In the genomic region with DNA sequence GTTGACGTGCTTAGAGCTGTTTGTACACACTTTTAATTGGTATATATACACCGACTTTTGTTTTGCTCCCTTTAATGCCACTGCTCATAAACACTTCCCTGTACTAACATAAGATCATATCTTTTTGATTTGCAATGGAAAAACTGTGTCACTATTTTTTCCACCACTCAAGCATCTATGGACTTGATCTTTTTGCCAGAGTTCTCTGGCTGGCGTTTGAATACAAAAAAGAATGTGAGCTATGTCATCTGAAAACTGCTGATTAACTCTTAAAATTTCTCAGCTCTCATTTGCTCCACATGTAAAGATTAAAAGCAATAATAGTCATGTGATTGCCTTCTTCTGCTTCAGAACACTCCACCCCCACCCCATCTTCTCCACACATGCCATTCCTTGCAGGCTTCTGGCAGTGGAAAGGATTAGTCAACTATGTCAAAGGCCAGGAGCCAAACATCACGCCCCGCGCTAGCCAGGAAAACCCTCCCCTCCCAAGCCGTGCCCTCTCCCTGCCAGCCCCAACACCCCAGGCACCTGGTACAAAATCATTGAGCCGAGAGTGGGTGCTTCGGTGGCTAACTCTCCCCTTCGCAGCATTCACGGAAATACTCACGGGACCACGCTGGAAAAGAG, we compare ENCODE assay signal across 9 cellular contexts.
DNase-seq lines count a peak whose midpoint lies in the region; ATAC-seq and TF ChIP-seq lines count a peak whose summit lies in the region.
"Had no signal": no experiment of that assay in that cellular context is flagged by ENCODE, and none has a peak within 500 bp of the region (broad histone marks: within the 10 kb centered on the region; RNA-seq: fewer than 3 reads in every experiment).

No MANE protein-coding gene starts in this region.

- H3K36me3 ChIP-seq in esophagus (ENCODE audit: control insufficient read depth in 2 of 2, insufficient read depth in 2 of 2, low read length in 1 of 2): no peaks in the 10 kb centered on the region

- WGBS in esophagus, 2 donors: 20 to 22% methylated on average over 13 of the region's 13 CpGs

- H3K27me3 Mint-ChIP-seq in CD4-positive, alpha-beta T cell: no peaks in the 10 kb centered on the region

- POLR2A ChIA-PET in CD4-positive, alpha-beta T cell (lab: Charles Lee): interaction anchor here (0.6 to 4.2 kb wide), 5 partner anchors 9 to 43 kb away, joined by 3 to 20 read pairs (median 3); no protein-coding TSS in a partner anchor

- peak in 1 of 10 experiments; percentile 31 for DNase-seq in CD4-positive, alpha-beta T cell
- peak; percentile 84 for DNase-seq in RPMI7951 (ENCODE audit: low read depth)
- peak; percentile 26 for DNase-seq in omental fat pad (ENCODE audit: low spot score)
- no peak for DNase-seq in amygdala (lab: John Stamatoyannopoulos, UW)
- no peak for DNase-seq in NCI-H187 treated with DMSO at 0.1 percent for 48 hours (lab: John Stamatoyannopoulos, UW)
- no peak for DNase-seq in substantia nigra (lab: John Stamatoyannopoulos, UW)

- intact Hi-C loops in CD4-positive, alpha-beta T cell (cut with DNase I, micrococcal nuclease): no loop called here

- no peak for TF ChIP-seq CTCF in CD4-positive, alpha-beta T cell (IDR thresholded peaks at IDR 0.05)
- TF ChIP-seq CTCF in omental fat pad (IDR thresholded peaks at IDR 0.05): no peak

- no peak overlapping the region for H3K4me3 ChIP-seq in esophagus (ENCODE audit: low read depth in 1 of 2, low read length in 2 of 2)

- no peak overlapping the region for H3K27ac ChIP-seq in CD4-positive, alpha-beta T cell (ENCODE audit: low read depth, low read length)
- H3K27ac ChIP-seq in esophagus (ENCODE audit: low read depth in 2 of 2, low read length in 1 of 2) (peak overlapping the region; percentile 64 to 79), substantia nigra (ENCODE audit: low read depth, low read length, poor library complexity, severe bottlenecking) (no peak overlapping the region)

- no peaks in the 10 kb centered on the region for H3K36me3 Mint-ChIP-seq in CD4-positive, alpha-beta T cell (ENCODE audit: low read depth)

- peaks cover 10 to 14% of the 10 kb centered on the region in 2 donors for H3K4me1 ChIP-seq in esophagus (ENCODE audit: control insufficient read depth in 2 of 2, insufficient read depth in 2 of 2, low read length in 1 of 2)

- H3K4me3 Mint-ChIP-seq in CD4-positive, alpha-beta T cell: peak overlapping the region; percentile 2
- H3K4me3 Mint-ChIP-seq: central memory CD8-positive, alpha-beta T cell had no signal

- no peaks in the 10 kb centered on the region for H3K27me3 ChIP-seq in CD4-positive, alpha-beta T cell (ENCODE audit: control insufficient read depth, insufficient read depth, low read length)
- H3K27me3 ChIP-seq in esophagus (ENCODE audit: control insufficient read depth in 1 of 2, insufficient read depth in 2 of 2, low read length in 2 of 2): no peaks in the 10 kb centered on the region

- H3K9me3 Mint-ChIP-seq in CD4-positive, alpha-beta T cell: no peaks in the 10 kb centered on the region
- H3K9me3 Mint-ChIP-seq: central memory CD8-positive, alpha-beta T cell had no signal

- H3K27ac Mint-ChIP-seq in CD4-positive, alpha-beta T cell: peak overlapping the region; percentile 90

- no peak for ATAC-seq in CD4-positive, alpha-beta T cell (ENCODE audit: poor library complexity)
- ATAC-seq in omental fat pad (ENCODE audit: low FRiP score) (peak; percentile 88), HG02759 (IDR thresholded peaks at IDR 0.05; ENCODE audit: unreplicated experiment) (no peak)

- H3K9me3 ChIP-seq in CD4-positive, alpha-beta T cell (ENCODE audit: control insufficient read depth, low read length): no peaks in the 10 kb centered on the region
- H3K9me3 ChIP-seq in esophagus (ENCODE audit: control insufficient read depth in 2 of 2, insufficient read depth in 1 of 2, low read depth in 1 of 2, low read length in 1 of 2): no peaks in the 10 kb centered on the region

- CTCF ChIA-PET in CD4-positive, alpha-beta T cell (lab: Charles Lee): no interaction called here

- H3K4me1 Mint-ChIP-seq in CD4-positive, alpha-beta T cell (ENCODE audit: low read depth): peaks cover 68% of the 10 kb centered on the region
- H3K4me1 Mint-ChIP-seq: central memory CD8-positive, alpha-beta T cell had no signal

Comparison
In these comparisons a context has a peak if more than half of its experiments do, and no peak if none do; other contexts are left out.
1. DNase-seq: peak in RPMI7951 (single experiment) and omental fat pad (single experiment); none in amygdala (0 of 56), NCI-H187 treated with DMSO at 0.1 percent for 48 hours (single experiment) and substantia nigra (0 of 49).
2. H3K27ac ChIP-seq: peak in esophagus (2 of 2); none in CD4-positive, alpha-beta T cell (single experiment) and substantia nigra (single experiment).